In the genomic region with DNA sequence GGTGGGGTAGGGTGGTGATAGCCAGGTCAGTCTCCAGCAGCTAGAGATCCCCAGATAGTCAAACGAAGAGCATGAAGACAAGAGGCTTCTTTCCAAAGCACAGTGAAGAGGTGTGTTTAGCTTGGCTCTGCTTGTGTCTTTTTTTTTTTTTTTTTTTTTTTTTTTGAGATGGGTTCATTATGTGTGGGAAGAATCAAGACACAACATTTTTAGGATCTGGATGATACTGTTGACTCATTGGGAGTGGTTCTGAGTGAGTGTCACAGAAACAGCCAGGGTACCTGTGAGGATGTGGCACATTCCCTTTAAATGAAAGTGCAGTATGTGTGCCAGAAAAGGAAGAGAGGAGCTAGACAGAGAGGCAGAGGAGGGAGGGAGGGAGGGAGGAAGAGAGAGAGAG, we compare ENCODE assay signal across 29 cellular contexts.
"Had no signal": no experiment of that assay in that cellular context is flagged by ENCODE, and none has a peak within 500 bp of the region (broad histone marks: within the 10 kb centered on the region; RNA-seq: fewer than 3 reads in every experiment).

No MANE protein-coding gene starts in this region.

- H3K9me3 ChIP-seq: colonic mucosa, esophagus squamous epithelium, left ventricle myocardium inferior, pancreas, prostate gland, stomach, thyroid gland, upper lobe of right lung had no signal

- H3K27ac ChIP-seq: colonic mucosa, epithelial cell of prostate, esophagus squamous epithelium, left ventricle myocardium inferior, pancreas, prostate gland, stomach, thyroid gland, upper lobe of right lung had no signal

- DNase-seq: activated CD4-positive, alpha-beta memory T cell treated with anti-CD3 and anti-CD28 coated beads, Interleukin-2, amount 10 ng/mL, durations not matched to agents 7 days and 5 days; activated CD4-positive, alpha-beta T cell treated with anti-CD3 and anti-CD28 coated beads for 1 hour; activated CD4-positive, alpha-beta T cell treated with anti-CD3 and anti-CD28 coated beads, Interleukin-2, amount 10 ng/mL, durations not matched to agents 7 days and 5 days; activated gamma-delta T cell treated with Interleukin-2 at 50 U/mL for 16 hours; activated naive CD8-positive, alpha-beta T cell treated with anti-CD3 and anti-CD28 coated beads, Interleukin-2, amount 50 U/mL, for 24 hours; activated T-cell treated with anti-CD3 and anti-CD28 coated beads, Interleukin-2, amount 50 U/mL, for 4 hours; colonic mucosa; effector CD8-positive, alpha-beta T cell; esophagus squamous epithelium; islet precursor cell; left ventricle myocardium inferior; nephron progenitor cell; pancreas; retina; small intestine; stimulated activated CD4-positive, alpha-beta T cell treated with anti-CD3 and anti-CD28 coated beads, Interleukin-4, amount 100 ng/mL, for 4 hours; stimulated activated naive B cell treated with anti-CD40 and anti-IgM and Interleukin-4, amounts not matched to agents 10 μg/mL and 1 μg/mL and 100 μg/mL, for 72 hours; stomach; T-helper 17 cell; thyroid gland; upper lobe of right lung had no signal

- FAIRE-seq: endometrium, frontal cortex, pancreas, small intestine had no signal

- H3K4me1 Mint-ChIP-seq: activated CD4-positive, alpha-beta memory T cell treated with anti-CD3 and anti-CD28 coated beads, Interleukin-2, amount 10 ng/mL, durations not matched to agents 7 days and 5 days; activated CD4-positive, alpha-beta T cell treated with anti-CD3 and anti-CD28 coated beads, Interleukin-2, amount 10 ng/mL, durations not matched to agents 7 days and 5 days; activated naive CD4-positive, alpha-beta T cell treated with anti-CD3 and anti-CD28 coated beads, Interleukin-2, amount 50 U/mL, for 24 hours; activated naive CD8-positive, alpha-beta T cell treated with anti-CD3 and anti-CD28 coated beads, Interleukin-2, amount 50 U/mL, for 24 hours; activated T-helper 17 cell treated with anti-CD3 and anti-CD28 coated beads, Interleukin-2, amount 50 U/mL, for 72 hours; stimulated activated naive B cell treated with anti-CD40 and anti-IgM and Interleukin-4, amounts not matched to agents 10 μg/mL and 1 μg/mL and 100 μg/mL, for 72 hours had no signal

- H3K36me3 Mint-ChIP-seq: activated naive CD4-positive, alpha-beta T cell treated with anti-CD3 and anti-CD28 coated beads, Interleukin-2, amount 50 U/mL, for 24 hours; stimulated activated naive B cell treated with anti-CD40 and anti-IgM and Interleukin-4, amounts not matched to agents 10 μg/mL and 1 μg/mL and 100 μg/mL, for 72 hours; WTC11 had no signal

- H3K27ac Mint-ChIP-seq: activated CD4-positive, alpha-beta memory T cell treated with anti-CD3 and anti-CD28 coated beads, Interleukin-2, amount 10 ng/mL, durations not matched to agents 7 days and 5 days; activated CD4-positive, alpha-beta T cell treated with anti-CD3 and anti-CD28 coated beads, Interleukin-2, amount 10 ng/mL, durations not matched to agents 7 days and 5 days; activated naive CD4-positive, alpha-beta T cell treated with anti-CD3 and anti-CD28 coated beads, Interleukin-2, amount 50 U/mL, for 24 hours; activated naive CD8-positive, alpha-beta T cell treated with anti-CD3 and anti-CD28 coated beads, Interleukin-2, amount 50 U/mL, for 24 hours; activated T-helper 17 cell treated with anti-CD3 and anti-CD28 coated beads, Interleukin-2, amount 50 U/mL, for 72 hours; nephron progenitor cell; stimulated activated naive B cell treated with anti-CD40 and anti-IgM and Interleukin-4, amounts not matched to agents 10 μg/mL and 1 μg/mL and 100 μg/mL, for 72 hours; T-helper 17 cell; WTC11 had no signal

- H3K4me1 ChIP-seq: colonic mucosa, esophagus squamous epithelium, left ventricle myocardium inferior, pancreas, prostate gland, stomach, upper lobe of right lung had no signal

- H3K4me3 ChIP-seq: colonic mucosa, esophagus squamous epithelium, left ventricle myocardium inferior, pancreas, prostate gland, stomach, thyroid gland, upper lobe of right lung had no signal

- H3K4me3 Mint-ChIP-seq: activated CD4-positive, alpha-beta memory T cell treated with anti-CD3 and anti-CD28 coated beads, Interleukin-2, amount 10 ng/mL, durations not matched to agents 7 days and 5 days; activated CD4-positive, alpha-beta T cell treated with anti-CD3 and anti-CD28 coated beads, Interleukin-2, amount 10 ng/mL, durations not matched to agents 7 days and 5 days; activated naive CD4-positive, alpha-beta T cell treated with anti-CD3 and anti-CD28 coated beads, Interleukin-2, amount 50 U/mL, for 24 hours; activated naive CD8-positive, alpha-beta T cell treated with anti-CD3 and anti-CD28 coated beads, Interleukin-2, amount 50 U/mL, for 24 hours; activated T-cell treated with anti-CD3 and anti-CD28 coated beads, Interleukin-2, amount 50 U/mL, for 4 hours; activated T-helper 17 cell treated with anti-CD3 and anti-CD28 coated beads, Interleukin-2, amount 50 U/mL, for 72 hours; nephron progenitor cell; stimulated activated naive B cell treated with anti-CD40 and anti-IgM and Interleukin-4, amounts not matched to agents 10 μg/mL and 1 μg/mL and 100 μg/mL, for 72 hours; T-helper 17 cell; WTC11 had no signal

- H3K27me3 Mint-ChIP-seq: activated CD4-positive, alpha-beta memory T cell treated with anti-CD3 and anti-CD28 coated beads, Interleukin-2, amount 10 ng/mL, durations not matched to agents 7 days and 5 days; activated CD4-positive, alpha-beta T cell treated with anti-CD3 and anti-CD28 coated beads, Interleukin-2, amount 10 ng/mL, durations not matched to agents 7 days and 5 days; activated naive CD4-positive, alpha-beta T cell treated with anti-CD3 and anti-CD28 coated beads, Interleukin-2, amount 50 U/mL, for 24 hours; activated naive CD8-positive, alpha-beta T cell treated with anti-CD3 and anti-CD28 coated beads, Interleukin-2, amount 50 U/mL, for 24 hours; stimulated activated naive B cell treated with anti-CD40 and anti-IgM and Interleukin-4, amounts not matched to agents 10 μg/mL and 1 μg/mL and 100 μg/mL, for 72 hours had no signal

- H3K27me3 ChIP-seq: colonic mucosa, esophagus squamous epithelium, pancreas, stomach, thyroid gland, upper lobe of right lung had no signal

- ATAC-seq: activated naive CD8-positive, alpha-beta T cell treated with anti-CD3 and anti-CD28 coated beads, Interleukin-2, amount 50 U/mL, for 24 hours; activated T-cell treated with anti-CD3 and anti-CD28 coated beads, Interleukin-2, amount 50 U/mL, for 4 hours; activated T-helper 17 cell treated with anti-CD3 and anti-CD28 coated beads, Interleukin-2, amount 50 U/mL, for 72 hours; sciatic nerve; stimulated activated naive B cell treated with anti-CD40 and anti-IgM and Interleukin-4, amounts not matched to agents 10 μg/mL and 1 μg/mL and 100 μg/mL, for 72 hours; T-helper 17 cell; upper lobe of right lung; WTC11 had no signal

- H3K36me3 ChIP-seq: colonic mucosa, esophagus squamous epithelium, left ventricle myocardium inferior, pancreas, prostate gland, stomach, thyroid gland, upper lobe of right lung had no signal

- H3K9me3 Mint-ChIP-seq: activated CD4-positive, alpha-beta memory T cell treated with anti-CD3 and anti-CD28 coated beads, Interleukin-2, amount 10 ng/mL, durations not matched to agents 7 days and 5 days; activated naive CD4-positive, alpha-beta T cell treated with anti-CD3 and anti-CD28 coated beads, Interleukin-2, amount 50 U/mL, for 24 hours; activated naive CD8-positive, alpha-beta T cell treated with anti-CD3 and anti-CD28 coated beads, Interleukin-2, amount 50 U/mL, for 24 hours; activated T-helper 17 cell treated with anti-CD3 and anti-CD28 coated beads, Interleukin-2, amount 50 U/mL, for 72 hours; WTC11 had no signal
